Comparison of ENCODE assay signal across 1 cellular context in the genomic region with DNA sequence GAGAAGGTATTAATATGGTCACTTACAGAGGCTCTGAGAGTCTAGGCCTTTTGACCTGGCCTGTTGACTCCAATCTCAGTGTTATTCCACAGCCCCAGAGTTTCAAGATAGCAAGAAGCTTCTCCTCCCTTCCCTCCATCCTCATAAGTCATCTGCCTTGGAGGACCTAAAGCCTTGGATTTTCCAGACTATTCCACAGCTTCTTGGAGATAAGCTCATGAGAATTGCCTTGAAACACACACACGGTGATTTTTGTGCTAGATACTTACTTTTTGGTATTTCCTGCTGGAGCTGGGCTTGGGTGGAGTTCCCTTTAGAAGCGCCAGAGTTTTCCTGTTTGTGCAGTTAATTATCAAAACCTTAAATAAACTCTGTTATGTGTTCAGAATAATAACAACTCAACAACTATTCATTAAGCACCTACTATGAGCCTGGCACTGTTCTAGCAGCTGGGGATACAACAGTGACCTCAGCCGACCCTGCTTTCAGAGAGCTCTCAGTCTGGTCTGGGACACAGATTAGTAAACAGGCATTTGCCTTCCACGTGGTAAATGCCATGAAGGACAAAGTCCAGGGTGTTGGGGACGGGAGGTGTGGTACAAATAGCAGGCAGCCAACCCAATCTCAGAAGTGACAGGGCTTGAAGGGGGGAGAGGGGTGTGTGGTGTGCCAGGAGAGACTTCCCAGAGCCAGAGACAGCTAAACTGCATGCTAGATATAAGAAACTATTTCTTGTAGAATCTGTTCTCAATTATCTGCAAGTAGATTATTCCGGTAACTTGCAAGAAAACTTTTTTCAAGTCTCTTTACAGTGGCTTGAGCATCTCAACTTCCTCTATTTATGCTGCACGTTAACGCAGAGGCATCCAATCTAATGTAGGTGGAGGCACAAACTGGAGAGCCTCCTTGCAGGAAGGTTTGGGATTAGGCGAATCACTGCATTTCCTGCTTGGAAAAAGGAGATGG.
TF ChIP-seq lines count a peak whose summit lies in the region.

No MANE protein-coding gene starts in this region.

TF ChIP-seq in HepG2, 621 proteins besides CTCF, POLR2A, EP300 and RAD21 (continued from another document and continues in another):
- TF ChIP-seq, protein P1, sequence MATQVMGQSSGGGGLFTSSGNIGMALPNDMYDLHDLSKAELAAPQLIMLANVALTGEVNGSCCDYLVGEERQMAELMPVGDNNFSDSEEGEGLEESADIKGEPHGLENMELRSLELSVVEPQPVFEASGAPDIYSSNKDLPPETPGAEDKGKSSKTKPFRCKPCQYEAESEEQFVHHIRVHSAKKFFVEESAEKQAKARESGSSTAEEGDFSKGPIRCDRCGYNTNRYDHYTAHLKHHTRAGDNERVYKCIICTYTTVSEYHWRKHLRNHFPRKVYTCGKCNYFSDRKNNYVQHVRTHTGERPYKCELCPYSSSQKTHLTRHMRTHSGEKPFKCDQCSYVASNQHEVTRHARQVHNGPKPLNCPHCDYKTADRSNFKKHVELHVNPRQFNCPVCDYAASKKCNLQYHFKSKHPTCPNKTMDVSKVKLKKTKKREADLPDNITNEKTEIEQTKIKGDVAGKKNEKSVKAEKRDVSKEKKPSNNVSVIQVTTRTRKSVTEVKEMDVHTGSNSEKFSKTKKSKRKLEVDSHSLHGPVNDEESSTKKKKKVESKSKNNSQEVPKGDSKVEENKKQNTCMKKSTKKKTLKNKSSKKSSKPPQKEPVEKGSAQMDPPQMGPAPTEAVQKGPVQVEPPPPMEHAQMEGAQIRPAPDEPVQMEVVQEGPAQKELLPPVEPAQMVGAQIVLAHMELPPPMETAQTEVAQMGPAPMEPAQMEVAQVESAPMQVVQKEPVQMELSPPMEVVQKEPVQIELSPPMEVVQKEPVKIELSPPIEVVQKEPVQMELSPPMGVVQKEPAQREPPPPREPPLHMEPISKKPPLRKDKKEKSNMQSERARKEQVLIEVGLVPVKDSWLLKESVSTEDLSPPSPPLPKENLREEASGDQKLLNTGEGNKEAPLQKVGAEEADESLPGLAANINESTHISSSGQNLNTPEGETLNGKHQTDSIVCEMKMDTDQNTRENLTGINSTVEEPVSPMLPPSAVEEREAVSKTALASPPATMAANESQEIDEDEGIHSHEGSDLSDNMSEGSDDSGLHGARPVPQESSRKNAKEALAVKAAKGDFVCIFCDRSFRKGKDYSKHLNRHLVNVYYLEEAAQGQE (IDR thresholded peaks at IDR 0.05; ENCODE audit: borderline replicate concordance in 1 of 2, low read depth in 1 of 2, low read length in 2 of 2), result peak in 1 of 2 experiments; percentile 52; a peak in 1 of 4 replicates
- TF ChIP-seq ZNF678 (CRISPR knock-in tag; IDR thresholded peaks at IDR 0.05) (no peak), SMARCE1 (IDR thresholded peaks at IDR 0.05; ENCODE audit: borderline replicate concordance) (no peak), ZNF83 (CRISPR knock-in tag; IDR thresholded peaks at IDR 0.05; ENCODE audit: borderline replicate concordance) (no peak), MTA1 (CRISPR knock-in tag; IDR thresholded peaks at IDR 0.05; ENCODE audit: borderline replicate concordance) (no peak), TRIM24 (CRISPR knock-in tag; IDR thresholded peaks at IDR 0.05) (peak; percentile 69), TMF1 (CRISPR knock-in tag; IDR thresholded peaks at IDR 0.05; ENCODE audit: low read depth) (no peak), SOX6 (IDR thresholded peaks at IDR 0.05) (no peak), SOX6 (CRISPR knock-in tag; IDR thresholded peaks at IDR 0.05) (peak; percentile 86), MAF1 (CRISPR knock-in tag; IDR thresholded peaks at IDR 0.05; ENCODE audit: borderline replicate concordance) (no peak), ASH2L (IDR thresholded peaks at IDR 0.05; ENCODE audit: insufficient read length, low read depth, low read length) (peak; percentile 81), MIER2 (CRISPR knock-in tag; IDR thresholded peaks at IDR 0.05) (peak; percentile 55; the same call in 1 of the 2 replicates), ZNF33A (CRISPR knock-in tag; IDR thresholded peaks at IDR 0.05; ENCODE audit: borderline replicate concordance) (no peak), NFATC3 (CRISPR knock-in tag; IDR thresholded peaks at IDR 0.05) (no peak), DNMT3B (CRISPR knock-in tag; conservative IDR thresholded peaks at IDR 0.05) (peak; percentile 88; the same call in 1 of the 2 replicates), BORCS8-MEF2B (CRISPR knock-in tag; IDR thresholded peaks at IDR 0.05) (peak; percentile 79; the same call in 1 of the 2 replicates), NR2C2 (CRISPR knock-in tag; IDR thresholded peaks at IDR 0.05; ENCODE audit: borderline replicate concordance) (peak; percentile 41; the same call in 1 of the 2 replicates), ZNF234 (CRISPR knock-in tag; conservative IDR thresholded peaks at IDR 0.05) (no peak), ZNF331 (CRISPR knock-in tag; IDR thresholded peaks at IDR 0.05) (peak; percentile 87), SETDB1 (CRISPR knock-in tag; IDR thresholded peaks at IDR 0.05; ENCODE audit: borderline replicate concordance) (no peak), TEAD3 (CRISPR knock-in tag; optimal IDR thresholded peaks at IDR 0.05; ENCODE audit: borderline replicate concordance) (peak; percentile 89), ZNF672 (CRISPR knock-in tag; IDR thresholded peaks at IDR 0.05) (no peak), NFIC (IDR thresholded peaks at IDR 0.05; ENCODE audit: low read length) (peak; percentile 48; the same call in 1 of the 2 replicates), CHCHD3 (CRISPR knock-in tag; IDR thresholded peaks at IDR 0.05) (no peak), ZNF235 (CRISPR knock-in tag; IDR thresholded peaks at IDR 0.05; ENCODE audit: borderline replicate concordance) (no peak)
- TF ChIP-seq, protein P2, sequence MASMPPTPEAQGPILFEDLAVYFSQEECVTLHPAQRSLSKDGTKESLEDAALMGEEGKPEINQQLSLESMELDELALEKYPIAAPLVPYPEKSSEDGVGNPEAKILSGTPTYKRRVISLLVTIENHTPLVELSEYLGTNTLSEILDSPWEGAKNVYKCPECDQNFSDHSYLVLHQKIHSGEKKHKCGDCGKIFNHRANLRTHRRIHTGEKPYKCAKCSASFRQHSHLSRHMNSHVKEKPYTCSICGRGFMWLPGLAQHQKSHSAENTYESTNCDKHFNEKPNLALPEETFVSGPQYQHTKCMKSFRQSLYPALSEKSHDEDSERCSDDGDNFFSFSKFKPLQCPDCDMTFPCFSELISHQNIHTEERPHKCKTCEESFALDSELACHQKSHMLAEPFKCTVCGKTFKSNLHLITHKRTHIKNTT (CRISPR knock-in tag; IDR thresholded peaks at IDR 0.05), result no peak
- TF ChIP-seq, protein P3, sequence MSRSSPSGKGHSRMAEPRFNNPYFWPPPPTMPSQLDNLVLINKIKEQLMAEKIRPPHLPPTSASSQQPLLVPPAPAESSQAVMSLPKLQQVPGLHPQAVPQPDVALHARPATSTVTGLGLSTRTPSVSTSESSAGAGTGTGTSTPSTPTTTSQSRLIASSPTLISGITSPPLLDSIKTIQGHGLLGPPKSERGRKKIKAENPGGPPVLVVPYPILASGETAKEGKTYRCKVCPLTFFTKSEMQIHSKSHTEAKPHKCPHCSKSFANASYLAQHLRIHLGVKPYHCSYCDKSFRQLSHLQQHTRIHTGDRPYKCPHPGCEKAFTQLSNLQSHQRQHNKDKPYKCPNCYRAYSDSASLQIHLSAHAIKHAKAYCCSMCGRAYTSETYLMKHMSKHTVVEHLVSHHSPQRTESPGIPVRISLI (CRISPR knock-in tag; IDR thresholded peaks at IDR 0.05; ENCODE audit: borderline replicate concordance), result no peak
- TF ChIP-seq, protein P4, sequence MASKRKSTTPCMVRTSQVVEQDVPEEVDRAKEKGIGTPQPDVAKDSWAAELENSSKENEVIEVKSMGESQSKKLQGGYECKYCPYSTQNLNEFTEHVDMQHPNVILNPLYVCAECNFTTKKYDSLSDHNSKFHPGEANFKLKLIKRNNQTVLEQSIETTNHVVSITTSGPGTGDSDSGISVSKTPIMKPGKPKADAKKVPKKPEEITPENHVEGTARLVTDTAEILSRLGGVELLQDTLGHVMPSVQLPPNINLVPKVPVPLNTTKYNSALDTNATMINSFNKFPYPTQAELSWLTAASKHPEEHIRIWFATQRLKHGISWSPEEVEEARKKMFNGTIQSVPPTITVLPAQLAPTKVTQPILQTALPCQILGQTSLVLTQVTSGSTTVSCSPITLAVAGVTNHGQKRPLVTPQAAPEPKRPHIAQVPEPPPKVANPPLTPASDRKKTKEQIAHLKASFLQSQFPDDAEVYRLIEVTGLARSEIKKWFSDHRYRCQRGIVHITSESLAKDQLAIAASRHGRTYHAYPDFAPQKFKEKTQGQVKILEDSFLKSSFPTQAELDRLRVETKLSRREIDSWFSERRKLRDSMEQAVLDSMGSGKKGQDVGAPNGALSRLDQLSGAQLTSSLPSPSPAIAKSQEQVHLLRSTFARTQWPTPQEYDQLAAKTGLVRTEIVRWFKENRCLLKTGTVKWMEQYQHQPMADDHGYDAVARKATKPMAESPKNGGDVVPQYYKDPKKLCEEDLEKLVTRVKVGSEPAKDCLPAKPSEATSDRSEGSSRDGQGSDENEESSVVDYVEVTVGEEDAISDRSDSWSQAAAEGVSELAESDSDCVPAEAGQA (IDR thresholded peaks at IDR 0.05; ENCODE audit: low read depth), result no peak
- TF ChIP-seq, protein P4 (CRISPR knock-in tag; IDR thresholded peaks at IDR 0.05; ENCODE audit: borderline replicate concordance), result no peak
- TF ChIP-seq, protein P5, sequence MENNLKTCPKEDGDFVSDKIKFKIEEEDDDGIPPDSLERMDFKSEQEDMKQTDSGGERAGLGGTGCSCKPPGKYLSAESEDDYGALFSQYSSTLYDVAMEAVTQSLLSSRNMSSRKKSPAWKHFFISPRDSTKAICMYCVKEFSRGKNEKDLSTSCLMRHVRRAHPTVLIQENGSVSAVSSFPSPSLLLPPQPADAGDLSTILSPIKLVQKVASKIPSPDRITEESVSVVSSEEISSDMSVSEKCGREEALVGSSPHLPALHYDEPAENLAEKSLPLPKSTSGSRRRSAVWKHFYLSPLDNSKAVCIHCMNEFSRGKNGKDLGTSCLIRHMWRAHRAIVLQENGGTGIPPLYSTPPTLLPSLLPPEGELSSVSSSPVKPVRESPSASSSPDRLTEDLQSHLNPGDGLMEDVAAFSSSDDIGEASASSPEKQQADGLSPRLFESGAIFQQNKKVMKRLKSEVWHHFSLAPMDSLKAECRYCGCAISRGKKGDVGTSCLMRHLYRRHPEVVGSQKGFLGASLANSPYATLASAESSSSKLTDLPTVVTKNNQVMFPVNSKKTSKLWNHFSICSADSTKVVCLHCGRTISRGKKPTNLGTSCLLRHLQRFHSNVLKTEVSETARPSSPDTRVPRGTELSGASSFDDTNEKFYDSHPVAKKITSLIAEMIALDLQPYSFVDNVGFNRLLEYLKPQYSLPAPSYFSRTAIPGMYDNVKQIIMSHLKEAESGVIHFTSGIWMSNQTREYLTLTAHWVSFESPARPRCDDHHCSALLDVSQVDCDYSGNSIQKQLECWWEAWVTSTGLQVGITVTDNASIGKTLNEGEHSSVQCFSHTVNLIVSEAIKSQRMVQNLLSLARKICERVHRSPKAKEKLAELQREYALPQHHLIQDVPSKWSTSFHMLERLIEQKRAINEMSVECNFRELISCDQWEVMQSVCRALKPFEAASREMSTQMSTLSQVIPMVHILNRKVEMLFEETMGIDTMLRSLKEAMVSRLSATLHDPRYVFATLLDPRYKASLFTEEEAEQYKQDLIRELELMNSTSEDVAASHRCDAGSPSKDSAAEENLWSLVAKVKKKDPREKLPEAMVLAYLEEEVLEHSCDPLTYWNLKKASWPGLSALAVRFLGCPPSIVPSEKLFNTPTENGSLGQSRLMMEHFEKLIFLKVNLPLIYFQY (CRISPR knock-in tag; IDR thresholded peaks at IDR 0.05; ENCODE audit: borderline replicate concordance), result peak; percentile 53; the same call in 1 of the 2 replicates
- TF ChIP-seq, protein P6, sequence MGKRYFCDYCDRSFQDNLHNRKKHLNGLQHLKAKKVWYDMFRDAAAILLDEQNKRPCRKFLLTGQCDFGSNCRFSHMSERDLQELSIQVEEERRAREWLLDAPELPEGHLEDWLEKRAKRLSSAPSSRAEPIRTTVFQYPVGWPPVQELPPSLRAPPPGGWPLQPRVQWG (CRISPR knock-in tag; IDR thresholded peaks at IDR 0.05; ENCODE audit: borderline replicate concordance, low read depth), result no peak
- TF ChIP-seq, protein P7, sequence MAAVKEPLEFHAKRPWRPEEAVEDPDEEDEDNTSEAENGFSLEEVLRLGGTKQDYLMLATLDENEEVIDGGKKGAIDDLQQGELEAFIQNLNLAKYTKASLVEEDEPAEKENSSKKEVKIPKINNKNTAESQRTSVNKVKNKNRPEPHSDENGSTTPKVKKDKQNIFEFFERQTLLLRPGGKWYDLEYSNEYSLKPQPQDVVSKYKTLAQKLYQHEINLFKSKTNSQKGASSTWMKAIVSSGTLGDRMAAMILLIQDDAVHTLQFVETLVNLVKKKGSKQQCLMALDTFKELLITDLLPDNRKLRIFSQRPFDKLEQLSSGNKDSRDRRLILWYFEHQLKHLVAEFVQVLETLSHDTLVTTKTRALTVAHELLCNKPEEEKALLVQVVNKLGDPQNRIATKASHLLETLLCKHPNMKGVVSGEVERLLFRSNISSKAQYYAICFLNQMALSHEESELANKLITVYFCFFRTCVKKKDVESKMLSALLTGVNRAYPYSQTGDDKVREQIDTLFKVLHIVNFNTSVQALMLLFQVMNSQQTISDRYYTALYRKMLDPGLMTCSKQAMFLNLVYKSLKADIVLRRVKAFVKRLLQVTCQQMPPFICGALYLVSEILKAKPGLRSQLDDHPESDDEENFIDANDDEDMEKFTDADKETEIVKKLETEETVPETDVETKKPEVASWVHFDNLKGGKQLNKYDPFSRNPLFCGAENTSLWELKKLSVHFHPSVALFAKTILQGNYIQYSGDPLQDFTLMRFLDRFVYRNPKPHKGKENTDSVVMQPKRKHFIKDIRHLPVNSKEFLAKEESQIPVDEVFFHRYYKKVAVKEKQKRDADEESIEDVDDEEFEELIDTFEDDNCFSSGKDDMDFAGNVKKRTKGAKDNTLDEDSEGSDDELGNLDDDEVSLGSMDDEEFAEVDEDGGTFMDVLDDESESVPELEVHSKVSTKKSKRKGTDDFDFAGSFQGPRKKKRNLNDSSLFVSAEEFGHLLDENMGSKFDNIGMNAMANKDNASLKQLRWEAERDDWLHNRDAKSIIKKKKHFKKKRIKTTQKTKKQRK (IDR thresholded peaks at IDR 0.05; ENCODE audit: low read length), result no peak
